In genomic region chr4:120052840-120053239, GRCh38 we compare ENCODE assay signal across 8 cellular contexts. TPM values are rescaled to one million over a fixed set of nuclear protein-coding genes. Genes with fewer than 3 reads are reported as not detected.
DNase-seq lines count a peak whose midpoint lies in the region; ATAC-seq and TF ChIP-seq lines count a peak whose summit lies in the region.

No MANE protein-coding gene starts in this region.

- intact Hi-C loops in esophagus muscularis mucosa (cut with DNase I): loop anchor here (5.0 to 10.0 kb wide), 2 partner anchors 558 to 741 kb away; no protein-coding TSS in a partner anchor
- intact Hi-C loops in posterior vena cava (cut with DNase I): loop anchor here (10.0 kb wide), 3 partner anchors 488 to 738 kb away; no protein-coding TSS in a partner anchor

- TF ChIP-seq CTCF in esophagus muscularis mucosa (IDR thresholded peaks at IDR 0.05): no peak

- no peaks in the 10 kb centered on the region for H3K27me3 ChIP-seq in esophagus muscularis mucosa

- DNase-seq in GM03348 (ENCODE audit: low spot score) (peak; percentile 30), NCI-H446 (lab: John Stamatoyannopoulos, UW) (peak; percentile 34 to 72), esophagus muscularis mucosa (ENCODE audit: extremely low spot score) (no peak), posterior vena cava (ENCODE audit: low spot score) (peak; percentile 86)
- no peak for DNase-seq in activated CD4-positive, alpha-beta T cell treated with anti-CD3 and anti-CD28 coated beads, Interleukin-2, amount 50 U/mL, for 48 hours
- no peak for DNase-seq in effector CD8-positive, alpha-beta T cell (lab: John Stamatoyannopoulos, UW)

- no peaks in the 10 kb centered on the region for H3K9me3 ChIP-seq in esophagus muscularis mucosa

- no peak for TF ChIP-seq POLR2A in esophagus muscularis mucosa (IDR thresholded peaks at IDR 0.05; ENCODE audit: low read depth)

- TF ChIP-seq EP300 in esophagus muscularis mucosa (IDR thresholded peaks at IDR 0.05): no peak

- peak overlapping the region; percentile 62 to 69 (median 67) for H3K27ac ChIP-seq in esophagus muscularis mucosa (replicated peaks in 1 of 4)

- H3K4me3 ChIP-seq in esophagus muscularis mucosa: no peak overlapping the region

- WGBS in esophagus muscularis mucosa: 58% methylated on average over 4 of the region's 4 CpGs

- H3K36me3 ChIP-seq in esophagus muscularis mucosa: no peaks in the 10 kb centered on the region

- ATAC-seq in HG03469 (IDR thresholded peaks at IDR 0.05; ENCODE audit: unreplicated experiment) (no peak), GM21423 (IDR thresholded peaks at IDR 0.05; ENCODE audit: unreplicated experiment) (no peak)

- peaks cover 0 to 61% (median 48%) of the 10 kb centered on the region in 4 donors for H3K4me1 ChIP-seq in esophagus muscularis mucosa

RNA-seq across cellular contexts. Expression of gene MAD2L1, which starts 13.8 kb away (rescaled TPM):
- total RNA-seq in esophagus muscularis mucosa (1 to 10 TPM in 2 of 4 donors, under 1 TPM in 2; under 0.01 to 2.1 (median 1.2) TPM), posterior vena cava (1 to 10 TPM in 1 of 2 donors, under 1 TPM in 1; 0.95 to 2.7 TPM)

Comparison
In these comparisons a context has a peak if more than half of its experiments do, and no peak if none do; other contexts are left out.
1. DNase-seq: peak in GM03348 (single experiment), NCI-H446 (2 of 2) and posterior vena cava (single experiment); none in esophagus muscularis mucosa (single experiment), activated CD4-positive, alpha-beta T cell treated with anti-CD3 and anti-CD28 coated beads, Interleukin-2, amount 50 U/mL, for 48 hours (0 of 2) and effector CD8-positive, alpha-beta T cell (single experiment).